1 cellular context compared by ENCODE assay signal in genomic region chr22:38317237-38317994, GRCh38.
TF ChIP-seq lines count a peak whose summit lies in the region.

Gene CSNK1E, minus strand, starts transcription at chr22:38317433. Its CDS starts 3,276 bp downstream, at chr22:38314157.

TF ChIP-seq in HEK293, 187 proteins besides CTCF, POLR2A, EP300 and RAD21 (continued from another document):
- TF ChIP-seq ZNF585B (tag by site-specific recombination; IDR thresholded peaks at IDR 0.05), result no peak
- TF ChIP-seq ZNF600 (tag by site-specific recombination; IDR thresholded peaks at IDR 0.05), result no peak
- TF ChIP-seq ZNF654 (tag by site-specific recombination; IDR thresholded peaks at IDR 0.05; ENCODE audit: low read depth), result no peak
- TF ChIP-seq ZNF354C (tag by site-specific recombination; IDR thresholded peaks at IDR 0.05; ENCODE audit: borderline replicate concordance, low read depth), result no peak
- TF ChIP-seq ZBTB26 (tag by site-specific recombination; optimal IDR thresholded peaks at IDR 0.05), result peak; percentile 78
TF ChIP-seq in HEK293: peak in this region for 55.
